ENCODE assay signal across 8 cellular contexts in the genomic region with DNA sequence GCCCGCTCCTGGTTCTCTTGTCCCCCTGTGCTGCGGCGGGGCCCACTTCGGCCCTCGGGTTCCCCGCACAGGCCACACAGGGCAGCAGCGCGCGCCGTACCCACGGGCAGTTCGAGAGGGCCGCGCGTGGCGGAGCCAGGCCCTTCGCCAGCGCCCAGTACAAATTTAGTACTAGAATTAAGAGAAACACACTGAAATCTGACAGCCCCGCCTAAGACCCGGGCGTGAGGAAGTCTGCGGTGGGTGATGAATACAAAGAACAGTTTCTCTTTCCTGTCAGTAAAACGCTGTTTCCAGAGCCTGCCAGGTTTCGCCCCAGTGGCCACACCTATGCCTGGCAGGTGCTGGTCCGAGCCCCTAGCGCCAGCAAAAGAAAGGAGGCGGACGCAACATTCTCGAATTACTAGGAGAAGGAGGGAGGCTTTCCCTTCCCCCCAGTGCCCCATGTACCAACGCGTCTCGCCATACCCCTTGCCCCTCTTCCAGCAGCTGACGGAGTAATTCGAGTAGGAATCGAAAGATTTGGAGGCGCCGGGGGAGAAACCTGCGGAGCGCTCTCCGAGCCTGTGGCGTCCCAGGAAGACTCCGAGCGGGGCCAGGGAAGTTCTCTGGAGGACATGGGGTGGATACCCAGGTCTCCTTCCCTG. TPM values are rescaled to one million over a fixed set of nuclear protein-coding genes. Genes with fewer than 3 reads are reported as not detected.
DNase-seq lines count a peak whose midpoint lies in the region; ATAC-seq, FAIRE-seq and TF ChIP-seq lines count a peak whose summit lies in the region.

No MANE protein-coding gene starts in this region.

- CTCF ChIA-PET in HepG2 (lab: Yijun Ruan, JAX; ENCODE audit: low intra/inter-chr PET ratio, low total read pairs): no interaction called here

- TF ChIP-seq POLR2A in HepG2 (IDR thresholded peaks at IDR 0.05; ENCODE audit: insufficient read depth in 1 of 2, low read depth in 2 of 2, low read length in 2 of 2): no peak

- peak overlapping the region; percentile 87 for H3K4me2 ChIP-seq in HepG2 (ENCODE audit: low read depth, low read length)

- TF ChIP-seq RAD21 in HepG2 (CRISPR knock-in tag; IDR thresholded peaks at IDR 0.05): no peak

- WGBS in HepG2 (ENCODE audit: low lambda C conversion rate): under 1% methylated on average over 21 of the region's 43 CpGs

- H3K4me1 ChIP-seq in HepG2 (ENCODE audit: insufficient read depth, low read length): peaks cover 9% of the 10 kb centered on the region

- H3K27me3 ChIP-seq in HepG2 (ENCODE audit: control insufficient read depth in 1 of 2, insufficient read depth in 2 of 2, low read length in 2 of 2): peaks cover 0 to 12% of the 10 kb centered on the region in 2 experiments; a peak in 2 of 5 replicates

- DNase-seq in NCI-H2081 (lab: John Stamatoyannopoulos, UW) (peak; percentile 59 to 70), cerebellum (ENCODE audit: low spot score) (peak; percentile 28), HepG2 (ENCODE audit: low spot score) (peak; percentile 53), globus pallidus (ENCODE audit: low spot score) (no peak)
- peak; percentile 55 to 70 (median 70) for DNase-seq in stimulated activated CD4-positive, alpha-beta T cell treated with anti-CD3 and anti-CD28 coated beads, TNF-alpha, amount 100 ng/mL, for 1 hour (ENCODE audit: low read depth in 3 of 3, low spot score in 1 of 3)

- POLR2A ChIA-PET in HepG2 (lab: Yijun Ruan, JAX): interaction anchor here (1.2 kb wide), 1 partner anchor 337 kb away, joined by 5 read pairs; a partner anchor contains a TSS

- H3K9me3 ChIP-seq in HepG2 (ENCODE audit: low read length): no peaks in the 10 kb centered on the region

- in situ Hi-C loops in HepG2 (cut with HindIII; ENCODE audit: extremely low pct_ligation_motif_present, low pct_unique_long_range_greater_than_20kb): no loop called here

- no peak for FAIRE-seq in HepG2 (lab: Jason Lieb, UNC)

- no peak overlapping the region for H3K27ac ChIP-seq in HepG2 (ENCODE audit: extremely low read length, insufficient read depth, low read length)

- intact Hi-C loops in HepG2 (cut with micrococcal nuclease; ENCODE audit: unreplicated experiment): no loop called here

- peak overlapping the region; percentile 59 to 76 (median 69) for H3K4me3 ChIP-seq in HepG2 (replicated peaks in 1 of 3; ENCODE audit: insufficient read depth in 1 of 3, low read depth in 2 of 3, low read length in 3 of 3)

- no peak for TF ChIP-seq EP300 in HepG2 (IDR thresholded peaks at IDR 0.05; ENCODE audit: low read depth in 2 of 2, low read length in 2 of 2)
- TF ChIP-seq EP300 in HepG2 (CRISPR knock-in tag; IDR thresholded peaks at IDR 0.05; ENCODE audit: borderline replicate concordance): no peak

- TF ChIP-seq CTCF in HepG2 (CRISPR knock-in tag; IDR thresholded peaks at IDR 0.05): 0 out of 2 replicates have a peak, but pooled peaks have one; percentile 21

- no peaks in the 10 kb centered on the region for H3K36me3 ChIP-seq in HepG2 (replicated peaks in 1 of 2; ENCODE audit: control insufficient read depth in 1 of 2, insufficient read depth in 2 of 2, low read length in 2 of 2)

- H3K9ac ChIP-seq in HepG2 (ENCODE audit: insufficient read depth, low read depth, low read length): peak overlapping the region; percentile 13; the same call in 1 of the 2 replicates

- H4K20me1 ChIP-seq in HepG2 (ENCODE audit: insufficient read depth, low read length): no peaks in the 10 kb centered on the region

- H3K79me2 ChIP-seq in HepG2 (ENCODE audit: insufficient read depth, low read length): no peaks in the 10 kb centered on the region

- ATAC-seq in GM18502 (IDR thresholded peaks at IDR 0.05; ENCODE audit: poor library complexity, unreplicated experiment): peak; percentile 55
- peak; percentile 50 for ATAC-seq in HG02885 (IDR thresholded peaks at IDR 0.05; ENCODE audit: poor library complexity, unreplicated experiment)
- ATAC-seq in activated CD4-positive, CD25-positive, alpha-beta regulatory T cell treated with anti-CD3 and anti-CD28 coated beads, Interleukin-2, amount 50 U/mL, for 24 hours: peak; percentile 58 to 61
- ATAC-seq in HepG2: peak; percentile 86

- no peak overlapping the region for H2AFZ ChIP-seq in HepG2 (ENCODE audit: low read length)

- TSS peak; percentile 96 for BruUV-seq in HepG2 (replicated peaks; lab: Mats Ljungman, UMichigan)

TF ChIP-seq in HepG2, 621 proteins besides CTCF, POLR2A, EP300 and RAD21 (continues in another document):
- TF ChIP-seq ZKSCAN1 (IDR thresholded peaks at IDR 0.05; ENCODE audit: low read length): no peak
- TF ChIP-seq DMAP1 (CRISPR knock-in tag; IDR thresholded peaks at IDR 0.05): 0 out of 2 replicates have a peak, but pooled peaks have one; percentile 29
- TF ChIP-seq ZFX (CRISPR knock-in tag; IDR thresholded peaks at IDR 0.05; ENCODE audit: low read depth): peak; percentile 49; the same call in 1 of the 2 replicates
- TF ChIP-seq, protein P1, sequence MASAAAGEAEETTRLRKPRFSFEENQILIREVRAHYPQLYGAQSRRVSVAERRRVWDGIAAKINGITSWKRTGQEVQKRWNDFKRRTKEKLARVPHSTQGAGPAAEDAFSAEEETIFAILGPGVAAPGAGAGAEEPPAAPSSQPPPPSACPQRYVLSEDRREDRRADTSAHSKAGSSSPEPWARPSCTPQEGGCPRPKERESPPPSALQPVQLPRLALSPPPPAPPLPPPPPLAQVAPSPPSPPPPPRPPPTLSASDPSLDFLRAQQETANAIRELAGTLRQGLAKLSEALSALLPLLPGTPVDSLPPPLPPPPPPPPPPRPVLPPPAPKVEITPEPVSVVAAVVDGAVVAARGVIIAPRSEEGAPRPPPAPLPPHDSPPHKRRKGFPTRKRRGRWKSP (CRISPR knock-in tag; IDR thresholded peaks at IDR 0.05): 0 out of 2 replicates have a peak, but pooled peaks have one; percentile 1

RNA-seq across cellular contexts. Expression of a gene that starts 0.6 kb away (rescaled TPM):
- 8.0 TPM for total RNA-seq in cerebellum
- 0.35 and 0.70 TPM in 2 replicates for total RNA-seq in HepG2 (2016; rRNA removed; fragmentation: Illumina TruSeq; extraction: Trizol)
- 0.18 TPM in 1 of 2 replicates, not detected in the other for total RNA-seq in HepG2 (2016; cell fraction: cytosol; rRNA removed; fragmentation: Illumina TruSeq; extraction: Trizol; ENCODE audit: low read depth)
- total RNA-seq in HepG2 (2016; cell fraction: insoluble cytoplasmic fraction; rRNA removed; fragmentation: Illumina TruSeq; extraction: Trizol): 0.52 and 0.58 TPM in 2 replicates
- total RNA-seq in HepG2 (2016; cell fraction: membrane; rRNA removed; fragmentation: Illumina TruSeq; extraction: Trizol): 0.03 and 0.12 TPM in 2 replicates
- total RNA-seq in HepG2 (2016; cell fraction: nucleus; rRNA removed; fragmentation: Illumina TruSeq; extraction: Trizol): 0.41 and 0.75 TPM in 2 replicates
- 0.22 and 0.25 TPM in 2 replicates for polyA plus RNA-seq in HepG2 (2011; rRNA removed)
- 0.05 and 0.17 TPM in 2 replicates for polyA plus RNA-seq in HepG2 (2011; cell fraction: cytosol; rRNA removed)
- polyA plus RNA-seq in HepG2 (2011; cell fraction: nucleus; rRNA removed): 0.03 and 0.12 TPM in 2 replicates
- 0.21 and 0.28 TPM in 2 replicates for polyA plus RNA-seq in HepG2 (2012)
- polyA plus RNA-seq in HepG2 (2016; cell fraction: cytosol; fragmentation: Illumina TruSeq; extraction: Trizol; ENCODE audit: low read depth): 0.02 TPM in 1 of 2 replicates, not detected in the other
- 0.46 TPM in 2 replicates for polyA plus RNA-seq in HepG2 (2016; cell fraction: insoluble cytoplasmic fraction; fragmentation: Illumina TruSeq; extraction: Trizol; ENCODE audit: low read depth)
- 0.02 and 0.07 TPM in 2 replicates for polyA plus RNA-seq in HepG2 (2016; cell fraction: membrane; fragmentation: Illumina TruSeq; extraction: Trizol; ENCODE audit: low read depth)
- polyA plus RNA-seq in HepG2 (2016; cell fraction: nucleus; fragmentation: Illumina TruSeq; extraction: Trizol; ENCODE audit: insufficient read depth, low read depth): 0.07 and 0.12 TPM in 2 replicates
- polyA minus RNA-seq in HepG2 (2011; rRNA and poly(A)+ RNA removed; ENCODE audit: low replicate concordance): 1.0 and 15.5 TPM in 2 replicates
- polyA minus RNA-seq in HepG2 (2011; cell fraction: cytosol; rRNA and poly(A)+ RNA removed): 0.26 and 0.99 TPM in 2 replicates
- 0.39 and 0.50 TPM in 2 replicates for polyA minus RNA-seq in HepG2 (2011; cell fraction: nucleus; rRNA and poly(A)+ RNA removed)

RNA-seq across cellular contexts. Expression of a gene that starts 48.1 kb away (rescaled TPM):
- total RNA-seq in cerebellum (not detected), HepG2 (2016; rRNA removed; fragmentation: Illumina TruSeq; extraction: Trizol) (not detected in 2 replicates)
- not detected in 2 replicates for total RNA-seq in HepG2 (2016; cell fraction: cytosol; rRNA removed; fragmentation: Illumina TruSeq; extraction: Trizol; ENCODE audit: low read depth)
- total RNA-seq in HepG2 (2016; cell fraction: insoluble cytoplasmic fraction; rRNA removed; fragmentation: Illumina TruSeq; extraction: Trizol): not detected in 2 replicates
- not detected in 2 replicates for total RNA-seq in HepG2 (2016; cell fraction: membrane; rRNA removed; fragmentation: Illumina TruSeq; extraction: Trizol)
- not detected in 2 replicates for total RNA-seq in HepG2 (2016; cell fraction: nucleus; rRNA removed; fragmentation: Illumina TruSeq; extraction: Trizol)
- not detected in 2 replicates for polyA plus RNA-seq in HepG2 (2011; rRNA removed)
- polyA plus RNA-seq in HepG2 (2011; cell fraction: cytosol; rRNA removed): not detected in 2 replicates
- polyA plus RNA-seq in HepG2 (2011; cell fraction: nucleus; rRNA removed): not detected in 2 replicates
- polyA plus RNA-seq in HepG2 (2012): not detected in 2 replicates
- polyA plus RNA-seq in HepG2 (2016; cell fraction: cytosol; fragmentation: Illumina TruSeq; extraction: Trizol; ENCODE audit: low read depth): not detected in 2 replicates
- polyA plus RNA-seq in HepG2 (2016; cell fraction: insoluble cytoplasmic fraction; fragmentation: Illumina TruSeq; extraction: Trizol; ENCODE audit: low read depth): not detected in 2 replicates
- not detected in 2 replicates for polyA plus RNA-seq in HepG2 (2016; cell fraction: membrane; fragmentation: Illumina TruSeq; extraction: Trizol; ENCODE audit: low read depth)
- polyA plus RNA-seq in HepG2 (2016; cell fraction: nucleus; fragmentation: Illumina TruSeq; extraction: Trizol; ENCODE audit: insufficient read depth, low read depth): not detected in 2 replicates
- polyA minus RNA-seq in HepG2 (2011; rRNA and poly(A)+ RNA removed; ENCODE audit: low replicate concordance): not detected in 2 replicates
- polyA minus RNA-seq in HepG2 (2011; cell fraction: cytosol; rRNA and poly(A)+ RNA removed): not detected in 2 replicates
- polyA minus RNA-seq in HepG2 (2011; cell fraction: nucleus; rRNA and poly(A)+ RNA removed): not detected in 2 replicates
